8 cellular contexts compared by ENCODE assay signal in the genomic region with DNA sequence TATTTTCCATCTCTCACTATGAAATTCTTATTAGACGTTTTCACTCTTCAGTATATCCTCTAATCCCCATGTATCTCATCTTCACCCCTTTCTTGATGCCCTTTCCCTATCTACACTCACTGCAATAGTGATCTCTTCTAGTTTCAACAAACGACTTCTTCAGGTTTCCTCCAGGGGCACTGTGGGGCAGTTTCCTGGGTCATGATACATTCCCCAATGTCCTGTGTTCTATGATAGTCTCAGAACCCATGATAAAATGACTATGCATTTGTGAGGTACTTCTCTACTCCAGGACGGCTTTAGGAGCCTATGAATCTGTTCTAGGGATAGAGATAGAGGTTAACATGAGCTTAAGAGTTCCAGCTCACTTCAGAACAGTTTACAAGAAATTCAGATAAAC.
DNase-seq lines count a peak whose midpoint lies in the region; ATAC-seq and TF ChIP-seq lines count a peak whose summit lies in the region.

No MANE protein-coding gene starts in this region.

- ATAC-seq in RWPE2 (ENCODE audit: low read depth), result peak; percentile 62; the same call in 2 of the 3 replicates
- no peak for ATAC-seq in GM21447 (IDR thresholded peaks at IDR 0.05; ENCODE audit: unreplicated experiment)
- no peak for ATAC-seq in HG03159 (IDR thresholded peaks at IDR 0.05; ENCODE audit: unreplicated experiment)
- no peak for ATAC-seq in aorta (ENCODE audit: low FRiP score)
- no peak for ATAC-seq in HG03439 (IDR thresholded peaks at IDR 0.05; ENCODE audit: unreplicated experiment)

- H3K4me3 ChIP-seq in RWPE2 (ENCODE audit: severe bottlenecking), result no peak overlapping the region
- no peak overlapping the region for H3K4me3 ChIP-seq in aorta (ENCODE audit: low read length in 2 of 2)

- 72 to 79% methylated on average over 3 of the region's 3 CpGs for WGBS in aorta, 2 donors

- peak; percentile 58 for TF ChIP-seq CTCF in RWPE2 (IDR thresholded peaks at IDR 0.05; ENCODE audit: poor library complexity, severe bottlenecking)

- no peak overlapping the region for H3K27ac ChIP-seq in RWPE2 (ENCODE audit: poor library complexity, severe bottlenecking)
- H3K27ac ChIP-seq in aorta (ENCODE audit: low read depth in 1 of 2, low read length in 2 of 2), result no peak overlapping the region

- POLR2A ChIA-PET in HEK293T (lab: Yijun Ruan, JAX), result no interaction called here

- H3K27me3 ChIP-seq in RWPE2 (ENCODE audit: insufficient read depth, poor library complexity, severe bottlenecking) (no peaks in the 10 kb centered on the region), aorta (ENCODE audit: control insufficient read depth in 1 of 2, insufficient read depth in 2 of 2, low read length in 1 of 2) (no peaks in the 10 kb centered on the region)

- H3K4me1 ChIP-seq in RWPE2 (ENCODE audit: insufficient read depth, poor library complexity, severe bottlenecking) (peaks cover 4% of the 10 kb centered on the region), aorta (ENCODE audit: control insufficient read depth in 1 of 2, insufficient read depth in 2 of 2, low read length in 2 of 2) (peaks cover 1 to 5% of the 10 kb centered on the region in 2 donors)

- H3K36me3 ChIP-seq in RWPE2 (ENCODE audit: low read depth) (no peaks in the 10 kb centered on the region), aorta (ENCODE audit: control insufficient read depth in 1 of 2, insufficient read depth in 2 of 2, low read length in 1 of 2) (no peaks in the 10 kb centered on the region)

- H3K9me3 ChIP-seq in RWPE2 (ENCODE audit: severe bottlenecking) (no peaks in the 10 kb centered on the region), aorta (ENCODE audit: control insufficient read depth, low read length) (no peaks in the 10 kb centered on the region)

- intact Hi-C loops in aorta (cut with DNase I), result no loop called here

- CTCF ChIA-PET in HEK293T (lab: Yijun Ruan, JAX), result interaction anchor here (0.6 kb wide), 1 partner anchor 33 kb away, joined by 3 read pairs; no protein-coding TSS in a partner anchor

- peak; percentile 60 for DNase-seq in DMS53 treated with DMSO at 0.1 percent for 48 hours (lab: John Stamatoyannopoulos, UW; ENCODE audit: unreplicated experiment)
- DNase-seq in HEK293T (ENCODE audit: extremely low spot score), result peak; percentile 55
- no peak for DNase-seq in RWPE2 (ENCODE audit: low spot score)
- peak; percentile 34 for DNase-seq in hepatic stellate cell (ENCODE audit: low spot score)
- no peak for DNase-seq in aorta

TF ChIP-seq in HEK293T, 16 proteins besides CTCF, POLR2A, EP300 and RAD21:
- TF ChIP-seq ZNF384 (IDR thresholded peaks at IDR 0.05) (no peak), HDGF (IDR thresholded peaks at IDR 0.05; ENCODE audit: borderline replicate concordance) (no peak), FOXM1 (IDR thresholded peaks at IDR 0.05; ENCODE audit: borderline replicate concordance) (no peak), CTBP1 (IDR thresholded peaks at IDR 0.05; ENCODE audit: borderline replicate concordance) (no peak), ELF4 (IDR thresholded peaks at IDR 0.05) (no peak), SP1 (IDR thresholded peaks at IDR 0.05) (no peak), L3MBTL2 (conservative IDR thresholded peaks at IDR 0.05) (no peak), FOXK2 (IDR thresholded peaks at IDR 0.05) (no peak), LEF1 (IDR thresholded peaks at IDR 0.05; ENCODE audit: borderline replicate concordance) (no peak), NFRKB (IDR thresholded peaks at IDR 0.05) (no peak), BHLHE40 (IDR thresholded peaks at IDR 0.05; ENCODE audit: borderline replicate concordance) (no peak), TARDBP (IDR thresholded peaks at IDR 0.05) (no peak), FOXA1 (IDR thresholded peaks at IDR 0.05) (no peak), SUZ12 (IDR thresholded peaks at IDR 0.05) (no peak), ARNT (IDR thresholded peaks at IDR 0.05) (no peak)
- TF ChIP-seq, protein P1, sequence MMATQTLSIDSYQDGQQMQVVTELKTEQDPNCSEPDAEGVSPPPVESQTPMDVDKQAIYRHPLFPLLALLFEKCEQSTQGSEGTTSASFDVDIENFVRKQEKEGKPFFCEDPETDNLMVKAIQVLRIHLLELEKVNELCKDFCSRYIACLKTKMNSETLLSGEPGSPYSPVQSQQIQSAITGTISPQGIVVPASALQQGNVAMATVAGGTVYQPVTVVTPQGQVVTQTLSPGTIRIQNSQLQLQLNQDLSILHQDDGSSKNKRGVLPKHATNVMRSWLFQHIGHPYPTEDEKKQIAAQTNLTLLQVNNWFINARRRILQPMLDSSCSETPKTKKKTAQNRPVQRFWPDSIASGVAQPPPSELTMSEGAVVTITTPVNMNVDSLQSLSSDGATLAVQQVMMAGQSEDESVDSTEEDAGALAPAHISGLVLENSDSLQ (IDR thresholded peaks at IDR 0.05), result no peak
TF ChIP-seq in HEK293T: peak in this region for 0.

Comparison
In these comparisons a context has a peak if more than half of its experiments do, and no peak if none do; other contexts are left out.
1. DNase-seq: peak in DMS53 treated with DMSO at 0.1 percent for 48 hours (single experiment), HEK293T (single experiment) and hepatic stellate cell (single experiment); none in RWPE2 (single experiment) and aorta (0 of 2).